8 cellular contexts compared by ENCODE assay signal in the genomic region with DNA sequence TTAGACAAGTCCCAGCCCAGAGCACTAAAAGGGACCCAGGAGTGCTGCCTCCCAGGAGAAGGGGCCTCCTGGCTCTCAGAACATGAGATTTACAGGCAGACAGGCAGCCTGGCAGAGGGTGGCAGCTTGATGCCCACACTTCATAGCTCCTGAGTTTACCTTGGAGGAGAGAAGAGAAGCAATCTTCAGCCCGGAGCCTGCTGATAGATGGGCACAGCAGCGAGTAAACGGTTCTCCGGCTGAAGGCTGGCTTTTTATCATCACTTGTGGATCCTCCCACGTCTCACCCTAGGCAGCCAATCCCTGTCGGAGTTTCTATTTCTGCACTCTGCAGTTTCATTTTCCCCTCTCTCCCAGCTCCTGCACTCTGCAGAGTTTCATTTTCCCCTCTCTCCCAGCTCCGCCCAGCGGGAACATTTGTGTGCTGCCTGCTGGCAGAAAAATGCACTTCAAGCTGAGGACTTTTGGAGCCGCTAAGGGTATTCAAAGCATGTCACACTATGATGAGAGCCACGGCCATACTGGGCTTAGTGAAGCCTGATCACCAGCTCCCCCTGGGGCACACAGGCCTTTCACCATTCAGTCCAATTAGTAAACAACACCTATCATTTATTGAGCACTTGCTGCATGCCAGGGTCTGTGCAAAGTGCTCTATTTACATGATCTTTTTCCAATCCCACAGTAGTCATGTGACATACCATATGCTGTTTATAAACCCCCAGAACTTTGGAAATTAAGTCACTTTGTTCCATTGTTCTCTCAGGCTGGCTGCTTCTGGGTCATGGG. TPM values are rescaled to one million over a fixed set of nuclear protein-coding genes. Genes with fewer than 3 reads are reported as not detected.
A peak's percentile ranks its signal among the peaks of the same experiment; 100 is the strongest.
DNase-seq lines count a peak whose midpoint lies in the region; ATAC-seq, FAIRE-seq and TF ChIP-seq lines count a peak whose summit lies in the region.

A gene with protein sequence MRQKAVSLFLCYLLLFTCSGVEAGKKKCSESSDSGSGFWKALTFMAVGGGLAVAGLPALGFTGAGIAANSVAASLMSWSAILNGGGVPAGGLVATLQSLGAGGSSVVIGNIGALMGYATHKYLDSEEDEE (minus strand): TSS at position 229 of the 786 bp plus-strand sequence. CDS start 2,878 bp downstream, outside the sequence.

- H3K4me3 ChIP-seq in kidney (ENCODE audit: low read length in 2 of 2) = peak within 1 kb of the TSS; percentile 73 to 84

- H3K9me3 ChIP-seq in kidney (ENCODE audit: control insufficient read depth in 1 of 2, low read length in 2 of 2) = no peaks in the 10 kb centered on the region

- intact Hi-C loops in kidney (cut with DNase I) = no loop called here

- peak; percentile 80 for ATAC-seq in GM18868 (IDR thresholded peaks at IDR 0.05; ENCODE audit: unreplicated experiment)
- ATAC-seq in HG03159 (IDR thresholded peaks at IDR 0.05; ENCODE audit: unreplicated experiment) = peak; percentile 79

- DNase-seq in AG08395 (ENCODE audit: low spot score) (peak; percentile 99), NCI-H345 treated with DMSO at 0.1 percent for 48 hours (lab: John Stamatoyannopoulos, UW; ENCODE audit: unreplicated experiment) (peak; percentile 82), cerebellar nuclear complex (lab: John Stamatoyannopoulos, UW) (peak; percentile 71 to 90), kidney (peak; percentile 92)
- peak; percentile 47 for DNase-seq in activated CD4-positive, CD25-positive, alpha-beta regulatory T cell treated with anti-CD3 and anti-CD28 coated beads, Interleukin-2, amount 50 U/mL, for 16 hours (ENCODE audit: low read depth, low spot score)
- DNase-seq in stimulated activated CD4-positive, alpha-beta T cell treated with anti-CD3 and anti-CD28 coated beads, Interleukin-15, amount 100 ng/mL, for 1 hour (ENCODE audit: low read depth in 1 of 2, low spot score in 1 of 2) = peak; percentile 34 to 51

- peak within 1 kb of the TSS; percentile 47 to 60 for H3K27ac ChIP-seq in kidney (ENCODE audit: low read depth in 2 of 2, low read length in 2 of 2)

- H3K9ac ChIP-seq in kidney (ENCODE audit: low read length in 2 of 2) = peak within 1 kb of the TSS; percentile 52 to 82

- H3K4me1 ChIP-seq in kidney (ENCODE audit: control insufficient read depth in 1 of 2, insufficient read depth in 1 of 2, low read depth in 1 of 2, low read length in 2 of 2) = peaks cover 7 to 9% of the 10 kb centered on the region in 2 donors

- TF ChIP-seq CTCF in kidney (IDR thresholded peaks at IDR 0.05; ENCODE audit: borderline replicate concordance, extremely low read depth, insufficient read depth) = peak; percentile 43

- FAIRE-seq in kidney (lab: Jason Lieb, UNC) = peak; percentile 94

- no peaks in the 10 kb centered on the region for H3K36me3 ChIP-seq in kidney (ENCODE audit: control insufficient read depth in 1 of 2, insufficient read depth in 2 of 2, low read length in 2 of 2)

RNA-seq across cellular contexts. Expression of the gene that starts here (rescaled TPM):
- 69.5 TPM for total RNA-seq in kidney
- polyA plus RNA-seq in kidney (ENCODE audit: insufficient read depth, low read depth, low replicate concordance) = 148 TPM

Comparison
In these comparisons a context has a peak if more than half of its experiments do, and no peak if none do; other contexts are left out.
1. Peak in every context shown above with its lines: DNase-seq, ATAC-seq, H3K4me3 ChIP-seq and H3K27ac ChIP-seq.
2. DNase-seq: peak in every context shown above with its lines; median percentile 99 in AG08395; 92 in kidney; 82 in NCI-H345 treated with DMSO at 0.1 percent for 48 hours; 80 in cerebellar nuclear complex; 47 in activated CD4-positive, CD25-positive, alpha-beta regulatory T cell treated with anti-CD3 and anti-CD28 coated beads, Interleukin-2, amount 50 U/mL, for 16 hours; 42 in stimulated activated CD4-positive, alpha-beta T cell treated with anti-CD3 and anti-CD28 coated beads, Interleukin-15, amount 100 ng/mL, for 1 hour.